In genomic region chr14:77026930-77027537, GRCh38 we compare ENCODE assay signal across 8 cellular contexts. TPM values are rescaled to one million over a fixed set of nuclear protein-coding genes. Genes with fewer than 3 reads are reported as not detected.
A peak's percentile ranks its signal among the peaks of the same experiment; 100 is the strongest.
DNase-seq lines count a peak whose midpoint lies in the region; ATAC-seq and TF ChIP-seq lines count a peak whose summit lies in the region.

No MANE protein-coding gene starts in this region.

- H3K4ac ChIP-seq in neuronal stem cell (ENCODE audit: low read length) = peak overlapping the region; percentile 66

- H4K91ac ChIP-seq in neuronal stem cell (ENCODE audit: low read depth, low read length, poor library complexity) = no peak overlapping the region

- H3K4me3 ChIP-seq in fibroblast of the aortic adventitia (ENCODE audit: low read depth, low read length) (peak overlapping the region; percentile 91), neuronal stem cell (ENCODE audit: low read length in 2 of 2) (peak overlapping the region; percentile 84 to 94)

- no peak overlapping the region for H3K27ac ChIP-seq in neuronal stem cell (replicated peaks; ENCODE audit: low read length)

- no peak for TF ChIP-seq CTCF in fibroblast of the aortic adventitia (IDR thresholded peaks at IDR 0.05; ENCODE audit: insufficient read depth, low read length)

- ATAC-seq in GM21717 (IDR thresholded peaks at IDR 0.05; ENCODE audit: unreplicated experiment) = peak; percentile 16
- ATAC-seq in GM18861 (IDR thresholded peaks at IDR 0.05; ENCODE audit: unreplicated experiment) = no peak

- peak overlapping the region; percentile 96 for H3K18ac ChIP-seq in neuronal stem cell (ENCODE audit: low read length)

- H2AK5ac ChIP-seq in neuronal stem cell (ENCODE audit: low read depth, low read length) = peak overlapping the region; percentile 97

- H3K4me1 ChIP-seq in neuronal stem cell (ENCODE audit: control insufficient read depth in 2 of 2, insufficient read depth in 1 of 2, low read depth in 1 of 2, low read length in 2 of 2) = peaks cover 26 to 35% of the 10 kb centered on the region in 2 donors

- no peak overlapping the region for H4K8ac ChIP-seq in neuronal stem cell (ENCODE audit: low read depth, low read length)

- H3K36me3 ChIP-seq in neuronal stem cell (replicated peaks in 1 of 2; ENCODE audit: control insufficient read depth in 2 of 2, insufficient read depth in 2 of 2, low read length in 2 of 2) = peaks cover 0 to 32% of the 10 kb centered on the region in 2 donors

- peak overlapping the region; percentile 85 for H2BK5ac ChIP-seq in neuronal stem cell (ENCODE audit: low read length)

- peak overlapping the region; percentile 87 for H3K14ac ChIP-seq in neuronal stem cell (ENCODE audit: low read length)

- H3K79me1 ChIP-seq in neuronal stem cell (ENCODE audit: low read depth, low read length) = peaks cover 18% of the 10 kb centered on the region

- peaks cover 0 to 24% (median 5%) of the 10 kb centered on the region in 3 experiments for H3K27me3 ChIP-seq in neuronal stem cell (ENCODE audit: control insufficient read depth in 3 of 3, insufficient read depth in 3 of 3, low read depth in 1 of 3, low read length in 3 of 3)

- H2BK15ac ChIP-seq in neuronal stem cell (ENCODE audit: low read length) = peak overlapping the region; percentile 99

- no peak overlapping the region for H2BK120ac ChIP-seq in neuronal stem cell (ENCODE audit: low read depth, low read length)

- no peak overlapping the region for H2BK12ac ChIP-seq in neuronal stem cell (ENCODE audit: low read length)

- no CpG with 5 or more reads among the region's 65 CpGs for WGBS in neuronal stem cell (ENCODE audit: extremely low coverage in 2 of 2, insufficient read length in 2 of 2, insufficient replicate concordance in 1 of 2), 2 donors

- H3K4me2 ChIP-seq in neuronal stem cell (ENCODE audit: insufficient read depth, low read length, poor library complexity, severe bottlenecking) = peak overlapping the region; percentile 97

- no peak overlapping the region for H2AFZ ChIP-seq in neuronal stem cell (ENCODE audit: low read length)

- no peaks in the 10 kb centered on the region for H3K9me3 ChIP-seq in neuronal stem cell (replicated peaks in 1 of 2; ENCODE audit: control insufficient read depth in 2 of 2, insufficient read depth in 1 of 2, low read depth in 1 of 2, low read length in 2 of 2)

- peak overlapping the region; percentile 88 for H3K9ac ChIP-seq in neuronal stem cell (ENCODE audit: low read depth, low read length, poor library complexity)

- peak overlapping the region; percentile 90 for H3K23ac ChIP-seq in neuronal stem cell (ENCODE audit: low read depth, low read length, poor library complexity)

- DNase-seq in D341Med (ENCODE audit: low spot score) (peak; percentile 80), NCI-H226 (peak; percentile 40), fibroblast of the aortic adventitia (ENCODE audit: low read depth) (peak; percentile 49), neuronal stem cell (ENCODE audit: low spot score) (peak; percentile 51), foreskin melanocyte (no peak)
- peak; percentile 22 to 33 for DNase-seq in activated T-helper 1 cell treated with anti-CD3 and anti-CD28 coated beads, Interleukin-2, amount 50 U/mL, for 16 hours (ENCODE audit: low read depth in 1 of 2, low spot score in 1 of 2)

RNA-seq across cellular contexts. Expression of gene IRF2BPL, which starts 1.5 kb away (rescaled TPM):
- total RNA-seq in fibroblast of the aortic adventitia (ENCODE audit: low replicate concordance) = 21.6 and 25.8 TPM in 2 replicates
- 12.3 TPM for polyA plus RNA-seq in neuronal stem cell (2013, experiment 1 of 2)
- 12.4 TPM for polyA plus RNA-seq in neuronal stem cell (2013, experiment 2 of 2)
